21 cellular contexts compared by ENCODE assay signal in the genomic region with DNA sequence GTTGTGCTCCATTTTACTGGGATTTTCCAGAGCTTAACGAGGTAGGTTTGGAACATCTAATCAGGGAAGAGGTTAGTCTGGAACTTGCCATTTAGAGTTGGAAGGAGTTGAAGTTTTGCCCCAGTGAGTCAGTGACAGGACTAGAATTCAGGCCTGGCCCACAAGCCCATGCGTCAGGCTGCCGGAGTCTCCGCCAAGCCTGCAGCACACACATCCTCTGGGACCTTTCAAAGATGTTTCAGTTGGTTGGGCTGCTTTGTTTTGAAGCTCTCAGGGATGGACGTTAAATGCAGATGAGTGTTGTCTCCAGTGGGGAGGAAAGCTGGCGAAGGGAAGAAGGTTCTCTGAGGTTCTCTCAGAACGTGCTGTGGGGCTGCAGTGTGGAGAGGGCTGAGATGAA.
DNase-seq lines count a peak whose midpoint lies in the region; ATAC-seq and TF ChIP-seq lines count a peak whose summit lies in the region.
"Had no signal": no experiment of that assay in that cellular context is flagged by ENCODE, and none has a peak within 500 bp of the region (broad histone marks: within the 10 kb centered on the region; RNA-seq: fewer than 3 reads in every experiment).

No MANE protein-coding gene starts in this region.

- DNase-seq in left ventricle myocardium superior (peak; percentile 42), Right ventricle myocardium superior (no peak), fibroblast of peridontal ligament (ENCODE audit: extremely low read depth) (peak; percentile 22), osteoblast (ENCODE audit: insufficient read length, low spot score, missing footprints) (peak; percentile 96)
- DNase-seq: 8988T, AML-193, GDM1, KBM-7, NCI-H1092 treated with DMSO at 0.1 percent for 48 hours, NCI-H1436 treated with DMSO at 0.1 percent for 48 hours, NCI-H1930, NCI-H510A, SIG-M5, SK-N-SH had no signal

- no peaks in the 10 kb centered on the region for H3K36me3 ChIP-seq in osteoblast (ENCODE audit: insufficient read depth, low read length)
- H3K36me3 ChIP-seq: HAP-1 had no signal

- intact Hi-C loops in left ventricle myocardium superior (cut with micrococcal nuclease) (no loop called here), Right ventricle myocardium superior (cut with DNase I) (no loop called here)

- no peak overlapping the region for H3K27ac ChIP-seq in osteoblast (ENCODE audit: low read depth, low read length)
- H3K27ac ChIP-seq: HL-60, RWPE1 had no signal

- no peaks in the 10 kb centered on the region for H4K20me1 ChIP-seq in osteoblast (ENCODE audit: insufficient read depth, low read length)

- TF ChIP-seq CTCF in osteoblast (IDR thresholded peaks at IDR 0.05; ENCODE audit: extremely low read depth, low read depth, low read length): no peak

- H3K4me3 ChIP-seq in osteoblast (ENCODE audit: insufficient read depth, low read length): no peak overlapping the region
- H3K4me3 ChIP-seq: HAP-1 had no signal

- H3K4me2 ChIP-seq in osteoblast (ENCODE audit: insufficient read depth, low read length): no peak overlapping the region
- H3K4me2 ChIP-seq: SK-N-SH had no signal

- ATAC-seq in left ventricle myocardium superior: no peak
- no peak for ATAC-seq in Right ventricle myocardium superior (ENCODE audit: poor library complexity)
- no peak for ATAC-seq in GM18498 (IDR thresholded peaks at IDR 0.05; ENCODE audit: unreplicated experiment)
- no peak for ATAC-seq in HG03039 (IDR thresholded peaks at IDR 0.05; ENCODE audit: unreplicated experiment)
- ATAC-seq in GM21390 (IDR thresholded peaks at IDR 0.05; ENCODE audit: unreplicated experiment): no peak
- ATAC-seq: HepG2 had no signal

- H2AFZ ChIP-seq in osteoblast (ENCODE audit: low read length): peak overlapping the region; percentile 0

- no peaks in the 10 kb centered on the region for H3K9me3 ChIP-seq in osteoblast (ENCODE audit: low read depth, low read length)
- H3K9me3 ChIP-seq: HAP-1, SK-N-SH had no signal

- peaks cover 4% of the 10 kb centered on the region for H3K4me1 ChIP-seq in osteoblast (ENCODE audit: insufficient read depth, low read length)

- no peaks in the 10 kb centered on the region for H3K27me3 ChIP-seq in osteoblast (ENCODE audit: insufficient read depth, low read length)

- H3K79me2 ChIP-seq in osteoblast (ENCODE audit: insufficient read depth, low read length): no peaks in the 10 kb centered on the region
